In genomic region chr1:2252423-2252822, GRCh38 we compare ENCODE assay signal across 18 cellular contexts. TPM values are rescaled to one million over a fixed set of nuclear protein-coding genes. Genes with fewer than 3 reads are reported as not detected.
DNase-seq lines count a peak whose midpoint lies in the region; TF ChIP-seq lines count a peak whose summit lies in the region.
"Had no signal": no experiment of that assay in that cellular context is flagged by ENCODE, and none has a peak within 500 bp of the region (broad histone marks: within the 10 kb centered on the region; RNA-seq: fewer than 3 reads in every experiment).

No MANE protein-coding gene starts in this region.

- no peak overlapping the region for H2BK12ac ChIP-seq in neuronal stem cell (ENCODE audit: low read length)

- H3K79me1 ChIP-seq in neuronal stem cell (ENCODE audit: low read depth, low read length), result peaks cover 45% of the 10 kb centered on the region

- peaks cover 0 to 2% (median 0%) of the 10 kb centered on the region in 3 experiments for H3K27me3 ChIP-seq in neuronal stem cell (ENCODE audit: control insufficient read depth in 3 of 3, insufficient read depth in 3 of 3, low read depth in 1 of 3, low read length in 3 of 3)
- H3K27me3 ChIP-seq: cardiac muscle cell, gastroesophageal sphincter, SJSA1, tibial nerve had no signal

- DNase-seq in activated CD4-positive, alpha-beta T cell treated with anti-CD3 and anti-CD28 coated beads, Interleukin-2, amount 10 ng/mL, durations not matched to agents 24 days and 14 days, result no peak
- DNase-seq in activated CD4-positive, alpha-beta T cell treated with anti-CD3 and anti-CD28 coated beads, Interleukin-2, amount 50 U/mL, for 4 hours, result no peak
- no peak for DNase-seq in RWPE1 (ENCODE audit: low spot score)
- DNase-seq in coronary artery (ENCODE audit: low spot score), result no peak
- DNase-seq in neuronal stem cell (ENCODE audit: low spot score), result no peak
- no peak for DNase-seq in putamen (ENCODE audit: low spot score)
- no peak for DNase-seq in ecto neural progenitor cell (ENCODE audit: low spot score)
- no peak for DNase-seq in NCI-H446 (lab: John Stamatoyannopoulos, UW)
- DNase-seq: activated CD4-positive, CD25-positive, alpha-beta regulatory T cell; NCI-H1436 treated with DMSO at 0.1 percent for 48 hours; NCI-H226; stimulated activated CD4-positive, alpha-beta T cell treated with anti-CD3 and anti-CD28 coated beads, Interleukin-15, amount 100 ng/mL, for 24 hours had no signal

- CTCF ChIA-PET in RWPE1 (lab: Yijun Ruan, JAX), result no interaction called here

- H3K27ac ChIP-seq in RWPE1 (peak overlapping the region; percentile 91), coronary artery (peak overlapping the region in 1 of 2 donors; percentile 12), neuronal stem cell (replicated peaks; ENCODE audit: low read length) (no peak overlapping the region)
- H3K27ac ChIP-seq: cardiac muscle cell, HL-60, psoas muscle, SJSA1, tibial nerve had no signal

- peaks cover 14% of the 10 kb centered on the region for H3K4me1 Mint-ChIP-seq in activated CD4-positive, alpha-beta T cell treated with anti-CD3 and anti-CD28 coated beads, Interleukin-2, amount 10 ng/mL, durations not matched to agents 24 days and 14 days

- H2BK120ac ChIP-seq in neuronal stem cell (ENCODE audit: low read depth, low read length), result no peak overlapping the region

- POLR2A ChIA-PET in RWPE1 (lab: Yijun Ruan, JAX; ENCODE audit: low non-redundant PET), result no interaction called here

- no peak overlapping the region for H3K4me3 Mint-ChIP-seq in activated CD4-positive, alpha-beta T cell treated with anti-CD3 and anti-CD28 coated beads, Interleukin-2, amount 10 ng/mL, durations not matched to agents 24 days and 14 days

- no peak overlapping the region for H3K9ac ChIP-seq in neuronal stem cell (ENCODE audit: low read depth, low read length, poor library complexity)

- H2AFZ ChIP-seq in neuronal stem cell (ENCODE audit: low read length), result no peak overlapping the region

- no peak overlapping the region for H4K91ac ChIP-seq in neuronal stem cell (ENCODE audit: low read depth, low read length, poor library complexity)

- intact Hi-C loops in activated CD4-positive, alpha-beta T cell treated with anti-CD3 and anti-CD28 coated beads, Interleukin-2, amount 10 ng/mL, durations not matched to agents 24 days and 14 days (cut with micrococcal nuclease), result no loop called here

- peaks cover 27 to 38% of the 10 kb centered on the region in 2 donors for H3K4me1 ChIP-seq in neuronal stem cell (ENCODE audit: control insufficient read depth in 2 of 2, insufficient read depth in 1 of 2, low read depth in 1 of 2, low read length in 2 of 2)

- no peak overlapping the region for H2AK5ac ChIP-seq in neuronal stem cell (ENCODE audit: low read depth, low read length)

- peaks cover 8 to 34% of the 10 kb centered on the region in 2 donors for H3K36me3 ChIP-seq in neuronal stem cell (replicated peaks in 1 of 2; ENCODE audit: control insufficient read depth in 2 of 2, insufficient read depth in 2 of 2, low read length in 2 of 2)
- H3K36me3 ChIP-seq: cardiac muscle cell, gastroesophageal sphincter had no signal

- H3K18ac ChIP-seq in neuronal stem cell (ENCODE audit: low read length), result peak overlapping the region; percentile 52

- no peak overlapping the region for H3K4me2 ChIP-seq in neuronal stem cell (ENCODE audit: insufficient read depth, low read length, poor library complexity, severe bottlenecking)

- WGBS in neuronal stem cell (ENCODE audit: extremely low coverage in 2 of 2, insufficient read length in 2 of 2, insufficient replicate concordance in 1 of 2), 2 donors, result no CpG with 5 or more reads among the region's 17 CpGs

- H2BK15ac ChIP-seq in neuronal stem cell (ENCODE audit: low read length), result no peak overlapping the region

- no peak overlapping the region for H4K8ac ChIP-seq in neuronal stem cell (ENCODE audit: low read depth, low read length)

- peaks cover 15% of the 10 kb centered on the region for H3K9me3 Mint-ChIP-seq in activated CD4-positive, alpha-beta T cell treated with anti-CD3 and anti-CD28 coated beads, Interleukin-2, amount 10 ng/mL, durations not matched to agents 24 days and 14 days

- peak overlapping the region; percentile 51 for H3K27ac Mint-ChIP-seq in activated CD4-positive, alpha-beta T cell treated with anti-CD3 and anti-CD28 coated beads, Interleukin-2, amount 10 ng/mL, durations not matched to agents 24 days and 14 days

- H3K36me3 Mint-ChIP-seq in activated CD4-positive, alpha-beta T cell treated with anti-CD3 and anti-CD28 coated beads, Interleukin-2, amount 10 ng/mL, durations not matched to agents 24 days and 14 days (ENCODE audit: low read depth), result peaks cover 45% of the 10 kb centered on the region

- TF ChIP-seq CTCF in RWPE1 (conservative IDR thresholded peaks at IDR 0.05; ENCODE audit: low read depth) (no peak), coronary artery (IDR thresholded peaks at IDR 0.05) (no peak)

- H3K4me3 ChIP-seq in coronary artery (peak overlapping the region; percentile 46), neuronal stem cell (ENCODE audit: low read length in 2 of 2) (no peak overlapping the region)
- H3K4me3 ChIP-seq: cardiac muscle cell, gastroesophageal sphincter, psoas muscle, SJSA1, tibial nerve had no signal

- no peak overlapping the region for H2BK5ac ChIP-seq in neuronal stem cell (ENCODE audit: low read length)

- no peaks in the 10 kb centered on the region for H3K27me3 Mint-ChIP-seq in activated CD4-positive, alpha-beta T cell treated with anti-CD3 and anti-CD28 coated beads, Interleukin-2, amount 10 ng/mL, durations not matched to agents 24 days and 14 days

- no peak overlapping the region for H3K14ac ChIP-seq in neuronal stem cell (ENCODE audit: low read length)

- no peak overlapping the region for H3K4ac ChIP-seq in neuronal stem cell (ENCODE audit: low read length)

- H3K9me3 ChIP-seq in neuronal stem cell (replicated peaks in 1 of 2; ENCODE audit: control insufficient read depth in 2 of 2, insufficient read depth in 1 of 2, low read depth in 1 of 2, low read length in 2 of 2), result peaks cover 5 to 8% of the 10 kb centered on the region in 2 donors

- H3K23ac ChIP-seq in neuronal stem cell (ENCODE audit: low read depth, low read length, poor library complexity), result peak overlapping the region; percentile 38

RNA-seq across cellular contexts. Expression of gene SKI, which starts 24.3 kb away (rescaled TPM):
- total RNA-seq in activated CD4-positive, alpha-beta T cell treated with anti-CD3 and anti-CD28 coated beads, Interleukin-2, amount 10 ng/mL, durations not matched to agents 24 days and 14 days, result 40.7 and 41.1 TPM in 2 replicates
- 37.5 TPM for polyA plus RNA-seq in neuronal stem cell (2013, experiment 1 of 2)
- 41.3 TPM for polyA plus RNA-seq in neuronal stem cell (2013, experiment 2 of 2)

RNA-seq across cellular contexts. Expression of gene FAAP20, which starts 57.9 kb away (rescaled TPM):
- total RNA-seq in activated CD4-positive, alpha-beta T cell treated with anti-CD3 and anti-CD28 coated beads, Interleukin-2, amount 10 ng/mL, durations not matched to agents 24 days and 14 days, result 55.8 and 60.3 TPM in 2 replicates
- 108 TPM for polyA plus RNA-seq in neuronal stem cell (2013, experiment 1 of 2)
- 108 TPM for polyA plus RNA-seq in neuronal stem cell (2013, experiment 2 of 2)
